ENCODE assay signal across 12 cellular contexts in the genomic region with DNA sequence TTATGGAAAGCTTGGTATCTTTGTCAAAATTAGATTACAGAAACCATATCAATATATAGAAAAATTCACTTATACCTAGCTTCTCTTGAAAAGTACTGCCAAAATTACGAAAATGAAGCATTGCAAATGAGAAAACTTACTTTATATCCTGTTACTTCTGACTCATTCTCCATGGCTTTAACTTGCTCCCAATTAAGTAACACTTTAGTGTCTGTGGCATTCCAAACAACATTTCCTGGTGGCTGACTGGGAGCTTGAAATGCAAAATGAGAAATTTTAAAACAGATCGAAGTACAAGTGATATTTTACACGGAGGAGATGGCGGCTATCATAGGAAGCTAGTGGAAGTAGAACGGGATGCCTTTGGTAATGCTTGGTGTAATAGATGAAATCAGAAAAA.
DNase-seq lines count a peak whose midpoint lies in the region; ATAC-seq, FAIRE-seq and TF ChIP-seq lines count a peak whose summit lies in the region.
"Had no signal": no experiment of that assay in that cellular context is flagged by ENCODE, and none has a peak within 500 bp of the region (broad histone marks: within the 10 kb centered on the region; RNA-seq: fewer than 3 reads in every experiment).

No MANE protein-coding gene starts in this region.

- H4K20me1 ChIP-seq in GM23248 (ENCODE audit: insufficient read depth) = no peaks in the 10 kb centered on the region
- peaks cover 0 to 1% of the 10 kb centered on the region in 2 experiments for H4K20me1 ChIP-seq in H1 (replicated peaks in 1 of 2; ENCODE audit: control insufficient read depth in 1 of 2, insufficient read depth in 2 of 2, low read length in 2 of 2)

- H2AFZ ChIP-seq in GM23248 = no peak overlapping the region
- 0 out of 2 replicates have a peak overlapping the region, but pooled peaks have one; percentile 59 for H2AFZ ChIP-seq in H1 (ENCODE audit: low read length)

- peaks cover 40% of the 10 kb centered on the region for H3K4me1 ChIP-seq in GM23248 (ENCODE audit: insufficient read depth)
- no peaks in the 10 kb centered on the region for H3K4me1 ChIP-seq in H1 (replicated peaks in 1 of 4; ENCODE audit: control insufficient read depth in 3 of 4, insufficient read depth in 4 of 4, low read length in 3 of 4)

- no peaks in the 10 kb centered on the region for H3K23me2 ChIP-seq in H1 (ENCODE audit: low read depth, low read length)

- TF ChIP-seq CTCF in H1 (IDR thresholded peaks at IDR 0.05; ENCODE audit: control extremely low read depth in 1 of 3, insufficient read depth in 1 of 3, low read depth in 1 of 3, low read length in 3 of 3) = no peak
- no peak for TF ChIP-seq CTCF in fibroblast of villous mesenchyme (IDR thresholded peaks at IDR 0.05; ENCODE audit: insufficient read depth, low read depth, low read length)

- POLR2A ChIA-PET in H1 (lab: Charles Lee; ENCODE audit: partially characterized antibody) (no interaction called here), HEK293T (lab: Yijun Ruan, JAX) (no interaction called here)

- H3F3A ChIP-seq in GM23248 (ENCODE audit: insufficient read depth) = peaks cover 22% of the 10 kb centered on the region

- H3K23ac ChIP-seq in H1 (ENCODE audit: insufficient read length) = no peak overlapping the region

- H3K18ac ChIP-seq in H1 (ENCODE audit: extremely low read depth, low read length) = no peak overlapping the region

- TF ChIP-seq POLR2A in H1 (IDR thresholded peaks at IDR 0.05; ENCODE audit: control extremely low read depth in 1 of 2, low read depth in 2 of 2, low read length in 2 of 2) = no peak

- H3K9ac ChIP-seq in GM23248 (no peak overlapping the region), H1 (replicated peaks in 1 of 4; ENCODE audit: extremely low read depth in 1 of 4, low read depth in 3 of 4, low read length in 3 of 4) (no peak overlapping the region)
- H3K9ac ChIP-seq: KMS-11 had no signal

- no peaks in the 10 kb centered on the region for H3K9me2 ChIP-seq in GM23248 (ENCODE audit: insufficient read depth)

- no peak overlapping the region for H2BK12ac ChIP-seq in H1 (ENCODE audit: low read depth, low read length)

- no peak overlapping the region for H4K5ac ChIP-seq in H1 (ENCODE audit: insufficient read length, low read depth, low read length)

- no peak overlapping the region for H3K56ac ChIP-seq in H1 (replicated peaks; ENCODE audit: insufficient read length, low read depth, low read length)

- TF ChIP-seq RAD21 in H1 (IDR thresholded peaks at IDR 0.05 in 1 of 2, conservative IDR thresholded peaks at IDR 0.05 in 1 of 2; ENCODE audit: low read depth in 2 of 2, low read length in 2 of 2) = no peak

- H2BK5ac ChIP-seq in H1 (ENCODE audit: low read depth, low read length) = no peak overlapping the region

- H3K79me1 ChIP-seq in H1 (ENCODE audit: low read depth, low read length) = no peaks in the 10 kb centered on the region

- H3K4me3 ChIP-seq in GM23248 (no peak overlapping the region), H1 (ENCODE audit: extremely low read depth in 1 of 4, insufficient read depth in 2 of 4, low read depth in 3 of 4, low read length in 4 of 4) (no peak overlapping the region), fibroblast of villous mesenchyme (ENCODE audit: low read depth, low read length) (no peak overlapping the region)

- FAIRE-seq in H1 (lab: Jason Lieb, UNC) = no peak
- FAIRE-seq: RCC 7860 had no signal

- DNase-seq in GM23248 (peak; percentile 51), H1 (ENCODE audit: low read depth in 1 of 2, low spot score in 2 of 2) (no peak), fibroblast of villous mesenchyme (ENCODE audit: low read depth) (peak; percentile 1), renal cortical epithelial cell (ENCODE audit: low read depth) (peak; percentile 28), NCI-H187 treated with DMSO at 0.1 percent for 48 hours (lab: John Stamatoyannopoulos, UW) (no peak), HEK293T (ENCODE audit: extremely low spot score) (no peak)
- DNase-seq: NCI-H1436; NCI-H446 treated with DMSO at 0.1 percent for 48 hours; NK-92 treated with Interleukin-12 subunit alpha and Interleukin-12 subunit beta, amount 100 ng/mL, for 24 hours had no signal

- 86 to 87% methylated on average over 5 of the region's 5 CpGs for WGBS in GM23248 (ENCODE audit: low coverage in 1 of 2, low lambda C conversion rate in 2 of 2, missing lambda C conversion rate in 2 of 2), 2 experiments
- 68% methylated on average over 5 of the region's 5 CpGs; no CpG with 5 or more reads in 1 of the 2 experiments for WGBS in H1 (ENCODE audit: extremely low coverage in 1 of 2, insufficient coverage in 1 of 2, insufficient read length in 1 of 2, insufficient replicate concordance in 2 of 2, low coverage in 1 of 2, low lambda C conversion rate in 2 of 2, missing lambda C conversion rate in 1 of 2), 2 experiments

- no peak overlapping the region for H2AK5ac ChIP-seq in H1 (ENCODE audit: low read depth, low read length)

- no peak overlapping the region for H3K4ac ChIP-seq in H1 (replicated peaks; ENCODE audit: insufficient read length, low read depth, low read length)

- CTCF ChIA-PET in H1 (lab: Charles Lee; ENCODE audit: partially characterized antibody) (interaction anchor here (0.5 to 2.3 kb wide), 16 partner anchors 14 to 734 kb away, joined by 3 to 8 read pairs (median 3); no protein-coding TSS in a partner anchor), HEK293T (lab: Yijun Ruan, JAX) (interaction anchor here (0.9 kb wide), 1 partner anchor 10 kb away, joined by 3 read pairs; no protein-coding TSS in a partner anchor)

- TF ChIP-seq EP300 in H1 (IDR thresholded peaks at IDR 0.05; ENCODE audit: borderline replicate concordance in 1 of 2, low read depth in 2 of 2, low read length in 2 of 2) = no peak

- H2BK120ac ChIP-seq in H1 (replicated peaks; ENCODE audit: low read depth, low read length) = no peak overlapping the region

- H3K9me3 ChIP-seq in GM23248 (ENCODE audit: low read depth) (no peaks in the 10 kb centered on the region), H1 (ENCODE audit: insufficient read depth in 2 of 2, low read depth in 1 of 2, low read length in 1 of 2) (no peaks in the 10 kb centered on the region)

- no peak for ATAC-seq in GM19463 (IDR thresholded peaks at IDR 0.05; ENCODE audit: unreplicated experiment)

- in situ Hi-C loops in GM23248 (cut with MboI) = no loop called here

- no peak overlapping the region for H3K4me2 ChIP-seq in GM23248 (ENCODE audit: unreplicated experiment)
- H3K4me2 ChIP-seq in H1 (ENCODE audit: insufficient read depth in 1 of 2, low read depth in 2 of 2, low read length in 2 of 2) = no peak overlapping the region
- H3K4me2 ChIP-seq: KMS-11 had no signal

- no peak overlapping the region for H4K91ac ChIP-seq in H1 (replicated peaks; ENCODE audit: insufficient read length, low read length)

- H3K79me2 ChIP-seq in GM23248 (ENCODE audit: insufficient read depth) = no peaks in the 10 kb centered on the region
- no peaks in the 10 kb centered on the region for H3K79me2 ChIP-seq in H1 (ENCODE audit: control insufficient read depth in 1 of 2, insufficient read depth in 2 of 2, low read length in 2 of 2)

- H3K27ac ChIP-seq in GM23248 = no peak overlapping the region
- H3K27ac ChIP-seq in H1 (ENCODE audit: low read depth, low read length) = no peak overlapping the region
- H3K27ac ChIP-seq: KMS-11 had no signal

- H3K36me3 ChIP-seq in GM23248 (ENCODE audit: low read depth) (no peaks in the 10 kb centered on the region), H1 (ENCODE audit: control insufficient read depth in 2 of 4, insufficient read depth in 4 of 4, low read length in 3 of 4) (no peaks in the 10 kb centered on the region)

- no peak overlapping the region for H3K14ac ChIP-seq in H1 (ENCODE audit: insufficient read length)

- H3K27me3 ChIP-seq in GM23248 (replicated peaks; ENCODE audit: insufficient read depth) (no peaks in the 10 kb centered on the region), H1 (replicated peaks in 1 of 4; ENCODE audit: control insufficient read depth in 3 of 4, extremely low read depth in 1 of 4, insufficient read depth in 3 of 4, low read length in 3 of 4) (no peaks in the 10 kb centered on the region)

- no peak overlapping the region for H2BK20ac ChIP-seq in H1 (ENCODE audit: low read length)

- no peak overlapping the region for H2BK15ac ChIP-seq in H1 (ENCODE audit: low read length)

- H4K8ac ChIP-seq in H1 (ENCODE audit: extremely low read depth, insufficient read depth, low read length) = no peak overlapping the region

TF ChIP-seq in H1, 55 proteins besides CTCF, POLR2A, EP300 and RAD21 (continues in another document):
- TF ChIP-seq TEAD4 (IDR thresholded peaks at IDR 0.05; ENCODE audit: low read depth, low read length) = no peak
- TF ChIP-seq SP1 (IDR thresholded peaks at IDR 0.05; ENCODE audit: low read depth, low read length) = no peak
- TF ChIP-seq CHD1 (IDR thresholded peaks at IDR 0.05; ENCODE audit: low read depth, low read length) = no peak
- no peak for TF ChIP-seq NANOG (IDR thresholded peaks at IDR 0.05; ENCODE audit: insufficient read depth, low read depth, low read length, poor library complexity, severe bottlenecking)
- TF ChIP-seq RNF2 (IDR thresholded peaks at IDR 0.05; ENCODE audit: borderline replicate concordance, low read depth, low read length, missing control alignments, poor library complexity, severe bottlenecking) = no peak
- TF ChIP-seq MAX (IDR thresholded peaks at IDR 0.05) = no peak
- no peak for TF ChIP-seq CBX5 (IDR thresholded peaks at IDR 0.05; ENCODE audit: low read depth, low read length)
- no peak for TF ChIP-seq KDM4A (IDR thresholded peaks at IDR 0.05; ENCODE audit: low read depth, low read length, severe bottlenecking)
- no peak for TF ChIP-seq CEBPB (IDR thresholded peaks at IDR 0.05; ENCODE audit: low read depth, low read length)

TF ChIP-seq in HEK293T, 16 proteins besides CTCF, POLR2A, EP300 and RAD21:
- TF ChIP-seq FOXM1 (IDR thresholded peaks at IDR 0.05; ENCODE audit: borderline replicate concordance) (no peak), PKNOX1 (IDR thresholded peaks at IDR 0.05) (no peak), TARDBP (IDR thresholded peaks at IDR 0.05) (no peak), ELF4 (IDR thresholded peaks at IDR 0.05) (no peak), SUZ12 (IDR thresholded peaks at IDR 0.05) (no peak), FOXA1 (IDR thresholded peaks at IDR 0.05) (no peak), HDGF (IDR thresholded peaks at IDR 0.05; ENCODE audit: borderline replicate concordance) (no peak)

Comparison
In these comparisons a context has a peak if more than half of its experiments do, and no peak if none do; other contexts are left out.
1. DNase-seq: peak in GM23248 (single experiment), fibroblast of villous mesenchyme (single experiment) and renal cortical epithelial cell (single experiment); none in H1 (0 of 2), NCI-H187 treated with DMSO at 0.1 percent for 48 hours (single experiment) and HEK293T (single experiment).